In genomic region chr16:88785106-88785924, GRCh38 we compare ENCODE assay signal across 1 cellular context.
TF ChIP-seq lines count a peak whose summit lies in the region.

PIEZO1 (minus strand) TSS chr16:88785220; CDS start chr16:88784964, 256 bp downstream.

TF ChIP-seq in GM12878, 131 proteins besides CTCF, POLR2A, EP300 and RAD21 (continued from another document and continues in another):
- TF ChIP-seq ZNF592 (IDR thresholded peaks at IDR 0.05) (peak; percentile 86; the same call in 1 of the 2 replicates), ATF7 (IDR thresholded peaks at IDR 0.05; ENCODE audit: low read depth) (no peak), IKZF1 (conservative IDR thresholded peaks at IDR 0.05) (peak; percentile 95), NR2F1 (conservative IDR thresholded peaks at IDR 0.05) (peak; percentile 52; the same call in 1 of the 2 replicates), ATF2 (IDR thresholded peaks at IDR 0.05; ENCODE audit: low read length) (no peak), JUND (IDR thresholded peaks at IDR 0.05; ENCODE audit: low read depth, low read length) (no peak), SUPT20H (IDR thresholded peaks at IDR 0.05; ENCODE audit: borderline replicate concordance, control insufficient read depth, low read depth, low read length) (no peak), PKNOX1 (IDR thresholded peaks at IDR 0.05) (no peak), USF2 (IDR thresholded peaks at IDR 0.05; ENCODE audit: borderline replicate concordance, low read depth, low read length) (no peak), ZNF384 (IDR thresholded peaks at IDR 0.05; ENCODE audit: borderline replicate concordance, low read depth, low read length) (no peak), NR2C1 (IDR thresholded peaks at IDR 0.05) (no peak), SRF (IDR thresholded peaks at IDR 0.05; ENCODE audit: low read depth in 2 of 2, low read length in 2 of 2) (no peak), CHD4 (IDR thresholded peaks at IDR 0.05) (no peak), ZNF207 (IDR thresholded peaks at IDR 0.05; ENCODE audit: borderline replicate concordance) (peak; percentile 73; the same call in 1 of the 2 replicates), HDGF (IDR thresholded peaks at IDR 0.05) (no peak), POLR2AphosphoS2 (IDR thresholded peaks at IDR 0.05; ENCODE audit: low read depth, low read length) (no peak), BCL3 (IDR thresholded peaks at IDR 0.05; ENCODE audit: borderline replicate concordance, insufficient read depth, low read depth, low read length, poor library complexity, severe bottlenecking) (no peak), IKZF2 (IDR thresholded peaks at IDR 0.05) (no peak), ZBTB33 (IDR thresholded peaks at IDR 0.05) (no peak), ZNF687 (IDR thresholded peaks at IDR 0.05) (peak; percentile 41), HCFC1 (IDR thresholded peaks at IDR 0.05; ENCODE audit: low read length) (peak; percentile 7; the same call in 1 of the 2 replicates), HDAC6 (IDR thresholded peaks at IDR 0.05; ENCODE audit: unreplicated experiment) (no peak), LARP7 (IDR thresholded peaks at IDR 0.05) (peak; percentile 97), TARDBP (IDR thresholded peaks at IDR 0.05; ENCODE audit: borderline replicate concordance) (no peak), MTA2 (IDR thresholded peaks at IDR 0.05; ENCODE audit: low read depth) (no peak), CREM (IDR thresholded peaks at IDR 0.05; ENCODE audit: low read depth) (no peak), HSF1 (IDR thresholded peaks at IDR 0.05; ENCODE audit: low read depth, low read length) (no peak), ASH2L (IDR thresholded peaks at IDR 0.05; ENCODE audit: borderline replicate concordance, low read depth) (no peak), YY1 (IDR thresholded peaks at IDR 0.05; ENCODE audit: low read depth, low read length) (peak; percentile 53), RFX5 (IDR thresholded peaks at IDR 0.05; ENCODE audit: low read depth, low read length) (no peak), SREBF1 (IDR thresholded peaks at IDR 0.05; ENCODE audit: low read length) (no peak), SMAD1 (IDR thresholded peaks at IDR 0.05; ENCODE audit: low read depth, partially characterized antibody) (no peak), SPI1 (IDR thresholded peaks at IDR 0.05; ENCODE audit: borderline replicate concordance, insufficient read depth, low read depth, low read length) (no peak), CREB1 (IDR thresholded peaks at IDR 0.05; ENCODE audit: low read depth) (no peak), SMAD5 (IDR thresholded peaks at IDR 0.05; ENCODE audit: low read depth) (no peak), RB1 (IDR thresholded peaks at IDR 0.05; ENCODE audit: borderline replicate concordance) (peak; percentile 64; the same call in 1 of the 2 replicates), IRF5 (IDR thresholded peaks at IDR 0.05; ENCODE audit: borderline replicate concordance) (no peak), BCL11A (IDR thresholded peaks at IDR 0.05; ENCODE audit: low read depth, low read length) (no peak), PAX8 (IDR thresholded peaks at IDR 0.05) (no peak), ZBTB11 (CRISPR knock-in tag; IDR thresholded peaks at IDR 0.05) (no peak)
